ENCODE assay signal across 10 cellular contexts in the genomic region with DNA sequence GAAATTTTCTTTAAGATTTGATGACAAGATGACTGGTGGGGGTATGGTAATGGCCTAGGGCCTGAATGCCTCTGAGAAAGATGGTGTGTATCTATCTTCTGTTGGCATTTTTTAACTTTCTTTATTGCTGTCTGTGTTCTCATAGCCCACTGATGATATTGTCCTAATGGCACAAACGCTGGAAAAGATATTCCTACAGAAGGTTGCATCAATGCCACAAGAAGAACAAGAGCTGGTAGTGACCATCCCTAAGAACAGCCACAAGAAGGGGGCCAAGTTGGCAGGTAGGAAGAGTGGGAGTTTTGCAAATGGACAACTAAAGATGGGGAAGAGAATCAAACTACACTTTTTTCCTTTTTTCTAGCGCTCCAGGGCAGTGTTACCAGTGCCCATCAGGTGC. TPM values are rescaled to one million over a fixed set of nuclear protein-coding genes. Genes with fewer than 3 reads are reported as not detected.
DNase-seq lines count a peak whose midpoint lies in the region; ATAC-seq and TF ChIP-seq lines count a peak whose summit lies in the region.
"Had no signal": no experiment of that assay in that cellular context is flagged by ENCODE, and none has a peak within 500 bp of the region (broad histone marks: within the 10 kb centered on the region; RNA-seq: fewer than 3 reads in every experiment).

No MANE protein-coding gene starts in this region.

- peak overlapping the region; percentile 85 for H3K4me3 Mint-ChIP-seq in activated naive CD4-positive, alpha-beta T cell treated with anti-CD3 and anti-CD28 coated beads, Interleukin-2, amount 10 ng/mL, durations not matched to agents 7 days and 5 days
- H3K4me3 Mint-ChIP-seq in activated CD8-positive, alpha-beta T cell treated with anti-CD3 and anti-CD28 coated beads, Interleukin-2, amount 10 ng/mL, durations not matched to agents 7 days and 5 days = peak overlapping the region; percentile 96

- POLR2A ChIA-PET in activated CD8-positive, alpha-beta T cell treated with anti-CD3 and anti-CD28 coated beads, Interleukin-2, amount 10 ng/mL, durations not matched to agents 7 days and 5 days (lab: Charles Lee) = interaction anchor here (0.5 to 9.7 kb wide), 3 partner anchors 32 to 247 kb away, joined by 3 to 381 read pairs (median 3); a partner anchor contains a TSS

- no peak for DNase-seq in activated naive CD4-positive, alpha-beta T cell treated with anti-CD3 and anti-CD28 coated beads, Interleukin-2, amount 10 ng/mL, durations not matched to agents 7 days and 5 days
- DNase-seq in activated naive CD4-positive, alpha-beta T cell (lab: John Stamatoyannopoulos, UW) = no peak
- DNase-seq in activated CD8-positive, alpha-beta T cell treated with anti-CD3 and anti-CD28 coated beads, Interleukin-2, amount 10 ng/mL, durations not matched to agents 7 days and 5 days = no peak
- DNase-seq in thoracic aorta (ENCODE audit: low spot score) = no peak
- DNase-seq in DMS79 (lab: John Stamatoyannopoulos, UW) = no peak
- no peak for DNase-seq in mesenteric fat pad (ENCODE audit: low spot score)
- no peak for DNase-seq in midbrain (lab: John Stamatoyannopoulos, UW)
- DNase-seq: head of caudate nucleus, NCI-H1048 had no signal

- no peaks in the 10 kb centered on the region for H3K9me3 ChIP-seq in iPS-15b (ENCODE audit: control insufficient read depth, insufficient read depth, low read length)
- H3K9me3 ChIP-seq in thoracic aorta = no peaks in the 10 kb centered on the region

- no peak overlapping the region for H3K27ac ChIP-seq in thoracic aorta

- no peak for TF ChIP-seq CTCF in thoracic aorta (IDR thresholded peaks at IDR 0.05)

- peaks cover 46% of the 10 kb centered on the region for H3K4me1 Mint-ChIP-seq in activated naive CD4-positive, alpha-beta T cell treated with anti-CD3 and anti-CD28 coated beads, Interleukin-2, amount 10 ng/mL, durations not matched to agents 7 days and 5 days
- peaks cover 48% of the 10 kb centered on the region for H3K4me1 Mint-ChIP-seq in activated CD8-positive, alpha-beta T cell treated with anti-CD3 and anti-CD28 coated beads, Interleukin-2, amount 10 ng/mL, durations not matched to agents 7 days and 5 days (ENCODE audit: low read depth)

- CTCF ChIA-PET in activated naive CD4-positive, alpha-beta T cell treated with anti-CD3 and anti-CD28 coated beads, Interleukin-2, amount 10 ng/mL, durations not matched to agents 7 days and 5 days (lab: Charles Lee) = interaction anchor here (0.8 to 4.1 kb wide), 2 partner anchors 8 kb away, joined by 4 to 28 read pairs; no protein-coding TSS in a partner anchor
- CTCF ChIA-PET in activated CD8-positive, alpha-beta T cell treated with anti-CD3 and anti-CD28 coated beads, Interleukin-2, amount 10 ng/mL, durations not matched to agents 7 days and 5 days (lab: Charles Lee) = interaction anchor here (1.0 to 15.9 kb wide), 5 partner anchors 9 to 42 kb away, joined by 4 to 442 read pairs (median 73); a partner anchor contains a TSS

- H3K4me3 ChIP-seq in iPS-15b (ENCODE audit: low read depth, low read length) (peak overlapping the region; percentile 94), thoracic aorta (peak overlapping the region; percentile 86)

- peaks cover 94% of the 10 kb centered on the region for H3K36me3 Mint-ChIP-seq in activated naive CD4-positive, alpha-beta T cell treated with anti-CD3 and anti-CD28 coated beads, Interleukin-2, amount 10 ng/mL, durations not matched to agents 7 days and 5 days
- peaks cover 100% of the 10 kb centered on the region for H3K36me3 Mint-ChIP-seq in activated CD8-positive, alpha-beta T cell treated with anti-CD3 and anti-CD28 coated beads, Interleukin-2, amount 10 ng/mL, durations not matched to agents 7 days and 5 days (ENCODE audit: low read depth)

- H3K27me3 ChIP-seq in iPS-15b (ENCODE audit: control insufficient read depth, insufficient read depth, low read length) (no peaks in the 10 kb centered on the region), thoracic aorta (replicated peaks; ENCODE audit: insufficient read depth) (no peaks in the 10 kb centered on the region)

- peak overlapping the region; percentile 64 for H3K27ac Mint-ChIP-seq in activated naive CD4-positive, alpha-beta T cell treated with anti-CD3 and anti-CD28 coated beads, Interleukin-2, amount 10 ng/mL, durations not matched to agents 7 days and 5 days
- peak overlapping the region; percentile 58 for H3K27ac Mint-ChIP-seq in activated CD8-positive, alpha-beta T cell treated with anti-CD3 and anti-CD28 coated beads, Interleukin-2, amount 10 ng/mL, durations not matched to agents 7 days and 5 days

- H3K36me3 ChIP-seq in iPS-15b (ENCODE audit: control insufficient read depth, insufficient read depth, low read length) (peaks cover 86% of the 10 kb centered on the region), thoracic aorta (peaks cover 67% of the 10 kb centered on the region)

- ATAC-seq in activated CD8-positive, alpha-beta T cell treated with anti-CD3 and anti-CD28 coated beads, Interleukin-2, amount 10 ng/mL, durations not matched to agents 7 days and 5 days = no peak
- ATAC-seq in thoracic aorta (ENCODE audit: insufficient number of reproducible peaks, low FRiP score, low read depth) = no peak

- H3K9ac ChIP-seq in iPS-15b (ENCODE audit: low read depth, low read length) = no peak overlapping the region

- H3K4me1 ChIP-seq in iPS-15b (ENCODE audit: control insufficient read depth, insufficient read depth, low read length) (peaks cover 2% of the 10 kb centered on the region), thoracic aorta (ENCODE audit: control insufficient read depth in 1 of 2, low read depth in 2 of 2) (peaks cover 26 to 50% of the 10 kb centered on the region in 2 donors)

- peaks cover 10% of the 10 kb centered on the region for H3K27me3 Mint-ChIP-seq in activated naive CD4-positive, alpha-beta T cell treated with anti-CD3 and anti-CD28 coated beads, Interleukin-2, amount 10 ng/mL, durations not matched to agents 7 days and 5 days
- H3K27me3 Mint-ChIP-seq in activated CD8-positive, alpha-beta T cell treated with anti-CD3 and anti-CD28 coated beads, Interleukin-2, amount 10 ng/mL, durations not matched to agents 7 days and 5 days (ENCODE audit: low read depth) = no peaks in the 10 kb centered on the region

- H3K9me3 Mint-ChIP-seq in activated naive CD4-positive, alpha-beta T cell treated with anti-CD3 and anti-CD28 coated beads, Interleukin-2, amount 10 ng/mL, durations not matched to agents 7 days and 5 days = no peaks in the 10 kb centered on the region
- no peaks in the 10 kb centered on the region for H3K9me3 Mint-ChIP-seq in activated CD8-positive, alpha-beta T cell treated with anti-CD3 and anti-CD28 coated beads, Interleukin-2, amount 10 ng/mL, durations not matched to agents 7 days and 5 days (ENCODE audit: insufficient read depth)

RNA-seq across cellular contexts. Expression of a gene that starts 7.5 kb away (rescaled TPM):
- total RNA-seq in activated CD8-positive, alpha-beta T cell treated with anti-CD3 and anti-CD28 coated beads, Interleukin-2, amount 10 ng/mL, durations not matched to agents 7 days and 5 days = 100 to 1,000 TPM; 299 to 313 TPM
- total RNA-seq in thoracic aorta (100 to 1,000 TPM; 134 to 169 TPM), mesenteric fat pad (132 TPM)

RNA-seq across cellular contexts. Expression of a gene that starts 23.0 kb away (rescaled TPM):
- 10 to 100 TPM; 28.6 to 30.5 TPM for total RNA-seq in activated CD8-positive, alpha-beta T cell treated with anti-CD3 and anti-CD28 coated beads, Interleukin-2, amount 10 ng/mL, durations not matched to agents 7 days and 5 days
- total RNA-seq in thoracic aorta = 10 to 100 TPM; 41.7 to 53.2 TPM
- total RNA-seq in mesenteric fat pad = 42.9 TPM

RNA-seq across cellular contexts. Expression of a gene that starts 33.5 kb away (rescaled TPM):
- total RNA-seq in activated CD8-positive, alpha-beta T cell treated with anti-CD3 and anti-CD28 coated beads, Interleukin-2, amount 10 ng/mL, durations not matched to agents 7 days and 5 days = 1 to 10 TPM; 3.3 to 4.2 TPM
- total RNA-seq in thoracic aorta (10 to 100 TPM in 1 of 2 donors, 1 to 10 TPM in 1; 5.8 to 19.4 TPM), mesenteric fat pad (5.0 TPM)

RNA-seq across cellular contexts. Expression of a gene that starts 35.1 kb away (rescaled TPM):
- 10 to 100 TPM; 14.4 to 14.7 TPM for total RNA-seq in activated CD8-positive, alpha-beta T cell treated with anti-CD3 and anti-CD28 coated beads, Interleukin-2, amount 10 ng/mL, durations not matched to agents 7 days and 5 days
- total RNA-seq in thoracic aorta (10 to 100 TPM; 13.5 to 34.4 TPM), mesenteric fat pad (12.3 TPM)
